Comparison of ENCODE assay signal across 8 cellular contexts in genomic region chr7:141558544-141559183, GRCh38. TPM values are rescaled to one million over a fixed set of nuclear protein-coding genes. Genes with fewer than 3 reads are reported as not detected.
DNase-seq lines count a peak whose midpoint lies in the region; ATAC-seq, FAIRE-seq and TF ChIP-seq lines count a peak whose summit lies in the region.

No MANE protein-coding gene starts in this region.

- peak; percentile 78 for DNase-seq in NCI-H1417 treated with DMSO at 0.1 percent for 48 hours (lab: John Stamatoyannopoulos, UW)
- peak; percentile 7 for DNase-seq in bronchial epithelial cell (ENCODE audit: low read depth)
- no peak for DNase-seq in stimulated activated naive CD4-positive, alpha-beta T cell treated with Interleukin-2 at 50 U/mL for 16 hours (lab: John Stamatoyannopoulos, UW)
- no peak for DNase-seq in frontal cortex (ENCODE audit: low spot score in 2 of 2)
- no peak for DNase-seq in D721Med (ENCODE audit: insufficient read length, low spot score)

- peaks cover 3% of the 10 kb centered on the region for H3K36me3 ChIP-seq in bronchial epithelial cell (ENCODE audit: control insufficient read depth, insufficient read depth, low read length)

- no peak for FAIRE-seq in bronchial epithelial cell (lab: Jason Lieb, UNC)
- no peak for FAIRE-seq in frontal cortex (lab: Jason Lieb, UNC)
- no peak for FAIRE-seq in D721Med (lab: Jason Lieb, UNC)

- ATAC-seq in GM18502 (IDR thresholded peaks at IDR 0.05; ENCODE audit: poor library complexity, unreplicated experiment) (peak; percentile 76), GM21737 (IDR thresholded peaks at IDR 0.05; ENCODE audit: unreplicated experiment) (peak; percentile 48), HG03095 (IDR thresholded peaks at IDR 0.05; ENCODE audit: unreplicated experiment) (no peak)

- TF ChIP-seq CTCF in bronchial epithelial cell (IDR thresholded peaks at IDR 0.05; ENCODE audit: insufficient read depth, low read length, severe bottlenecking) (no peak), D721Med (IDR thresholded peaks at IDR 0.05; ENCODE audit: insufficient read depth, missing control alignments) (no peak)

- H3K4me3 ChIP-seq in bronchial epithelial cell (ENCODE audit: low read depth, low read length) = no peak overlapping the region

- H3K27me3 ChIP-seq in bronchial epithelial cell (ENCODE audit: control insufficient read depth, insufficient read depth, low read length) = no peaks in the 10 kb centered on the region

RNA-seq across cellular contexts. Expression of gene AGK, which starts 7.5 kb away (rescaled TPM):
- 18.4 and 24.3 TPM in 2 replicates for total RNA-seq in bronchial epithelial cell
- total RNA-seq in frontal cortex = 46.5 TPM

Comparison
In these comparisons a context has a peak if more than half of its experiments do, and no peak if none do; other contexts are left out.
1. DNase-seq: peak in NCI-H1417 treated with DMSO at 0.1 percent for 48 hours (single experiment) and bronchial epithelial cell (single experiment); none in stimulated activated naive CD4-positive, alpha-beta T cell treated with Interleukin-2 at 50 U/mL for 16 hours (single experiment), frontal cortex (0 of 2) and D721Med (single experiment).